In genomic region chr1:185244015-185244747, GRCh38 we compare ENCODE assay signal across 12 cellular contexts.
A peak's percentile ranks its signal among the peaks of the same experiment; 100 is the strongest.
DNase-seq lines count a peak whose midpoint lies in the region; ATAC-seq and TF ChIP-seq lines count a peak whose summit lies in the region.
"Had no signal": no experiment of that assay in that cellular context is flagged by ENCODE, and none has a peak within 500 bp of the region (broad histone marks: within the 10 kb centered on the region; RNA-seq: fewer than 3 reads in every experiment).

No MANE protein-coding gene starts in this region.

- no peak overlapping the region for H3K27ac ChIP-seq in HCT116 (ENCODE audit: low read depth, low read length)

- POLR2A ChIA-PET in HCT116 (lab: Charles Lee): no interaction called here

- intact Hi-C loops in HCT116 (cut with micrococcal nuclease): loop anchor here (5.0 kb wide), 1 partner anchor 428 kb away; no protein-coding TSS in a partner anchor
- intact Hi-C loops in activated CD4-positive, alpha-beta T cell treated with anti-CD3 and anti-CD28 coated beads, Interleukin-2, amount 10 ng/mL, durations not matched to agents 24 days and 14 days (cut with micrococcal nuclease): loop anchor here (5.0 kb wide), 2 partner anchors 38 to 318 kb away; no protein-coding TSS in a partner anchor

- TF ChIP-seq RAD21 in HCT116 (IDR thresholded peaks at IDR 0.05; ENCODE audit: low read depth): no peak

- no peak overlapping the region for H3K4me2 ChIP-seq in HCT116 (ENCODE audit: low read length)

- BruUV-seq in HCT116 (replicated peaks; lab: Mats Ljungman, UMichigan): no TSS peak

- H3K36me3 Mint-ChIP-seq in activated CD4-positive, alpha-beta T cell treated with anti-CD3 and anti-CD28 coated beads, Interleukin-2, amount 10 ng/mL, durations not matched to agents 24 days and 14 days (ENCODE audit: low read depth): no peaks in the 10 kb centered on the region

- no peak overlapping the region for H3K4me3 ChIP-seq in HCT116 (replicated peaks in 1 of 2; ENCODE audit: low read depth in 1 of 2, low read length in 2 of 2)
- no peak overlapping the region for H3K4me3 ChIP-seq in epithelial cell of proximal tubule (ENCODE audit: low read depth, low read length)
- H3K4me3 ChIP-seq: GM12878 had no signal

- no peaks in the 10 kb centered on the region for H3K9me2 ChIP-seq in HCT116 (ENCODE audit: insufficient read depth)

- no peak for TF ChIP-seq POLR2A in HCT116 (IDR thresholded peaks at IDR 0.05; ENCODE audit: borderline replicate concordance, extremely low read depth, insufficient read depth, insufficient read length)

- H3K36me3 ChIP-seq in HCT116 (ENCODE audit: control insufficient read depth in 1 of 2, insufficient read depth in 2 of 2, low read length in 2 of 2): no peaks in the 10 kb centered on the region

- no peak overlapping the region for H3K9ac ChIP-seq in HCT116 (ENCODE audit: low read length)

- DNase-seq in HCT116 (ENCODE audit: low read depth, low spot score) (no peak), epithelial cell of proximal tubule (ENCODE audit: low read depth) (peak; percentile 19), NCI-H2029 treated with DMSO at 0.1 percent for 48 hours (lab: John Stamatoyannopoulos, UW) (no peak), GF-D8 (lab: John Stamatoyannopoulos, UW) (no peak)
- peak; percentile 61 for DNase-seq in activated CD4-positive, alpha-beta T cell treated with anti-CD3 and anti-CD28 coated beads, Interleukin-2, amount 10 ng/mL, durations not matched to agents 24 days and 14 days
- peak in 2 of 3 experiments; percentile 38 to 52 for DNase-seq in stimulated activated CD4-positive, alpha-beta T cell treated with anti-CD3 and anti-CD28 coated beads, TNF-alpha, amount 100 ng/mL, for 24 hours (ENCODE audit: low read depth in 3 of 3)
- DNase-seq in effector CD4-positive, alpha-beta T cell: no peak
- DNase-seq in central memory CD4-positive, alpha-beta T cell: no peak
- DNase-seq: left cardiac atrium, NCI-H524 treated with DMSO at 0.1 percent for 48 hours had no signal

- TF ChIP-seq CTCF in HCT116 (IDR thresholded peaks at IDR 0.05 in 2 of 3, conservative IDR thresholded peaks at IDR 0.05 in 1 of 3; ENCODE audit: borderline replicate concordance in 1 of 3, insufficient read depth in 1 of 3, low read depth in 2 of 3, low read length in 2 of 3) (no peak), epithelial cell of proximal tubule (conservative IDR thresholded peaks at IDR 0.05; ENCODE audit: low read depth, low read length) (no peak)

- 0 out of 4 replicates have a peak, but pooled peaks cover 0 to 4% of the 10 kb centered on the region in 2 experiments for H3K4me1 ChIP-seq in HCT116 (ENCODE audit: control insufficient read depth in 1 of 2, insufficient read depth in 2 of 2, low read length in 2 of 2)

- ATAC-seq in HCT116: 0 out of 2 replicates have a peak, but pooled peaks have one; percentile 53
- ATAC-seq: GM12878 had no signal

- CTCF ChIA-PET in HCT116 (lab: Charles Lee): interaction anchor here (2.3 kb wide), 1 partner anchor 74 kb away, joined by 6 read pairs; no protein-coding TSS in a partner anchor

- H3K9me3 Mint-ChIP-seq in activated CD4-positive, alpha-beta T cell treated with anti-CD3 and anti-CD28 coated beads, Interleukin-2, amount 10 ng/mL, durations not matched to agents 24 days and 14 days: no peaks in the 10 kb centered on the region
- H3K9me3 Mint-ChIP-seq: activated naive CD4-positive, alpha-beta T cell treated with anti-CD3 and anti-CD28 coated beads, Interleukin-2, amount 50 U/mL, for 24 hours had no signal

- H3K79me2 ChIP-seq in HCT116 (ENCODE audit: insufficient read depth, low read length): no peaks in the 10 kb centered on the region

- H3K9me3 ChIP-seq in HCT116 (ENCODE audit: control insufficient read depth in 1 of 2, insufficient read depth in 1 of 2, low read depth in 1 of 2, low read length in 2 of 2): no peaks in the 10 kb centered on the region

- H3K4me3 Mint-ChIP-seq in activated CD4-positive, alpha-beta T cell treated with anti-CD3 and anti-CD28 coated beads, Interleukin-2, amount 10 ng/mL, durations not matched to agents 24 days and 14 days: no peak overlapping the region
- H3K4me3 Mint-ChIP-seq: activated naive CD4-positive, alpha-beta T cell treated with anti-CD3 and anti-CD28 coated beads, Interleukin-2, amount 50 U/mL, for 24 hours had no signal

- no peak overlapping the region for H3K27ac Mint-ChIP-seq in activated CD4-positive, alpha-beta T cell treated with anti-CD3 and anti-CD28 coated beads, Interleukin-2, amount 10 ng/mL, durations not matched to agents 24 days and 14 days
- H3K27ac Mint-ChIP-seq: activated naive CD4-positive, alpha-beta T cell treated with anti-CD3 and anti-CD28 coated beads, Interleukin-2, amount 50 U/mL, for 24 hours had no signal

- H2AFZ ChIP-seq in HCT116 (ENCODE audit: low read depth, low read length, poor library complexity, severe bottlenecking): no peak overlapping the region

- peaks cover 9% of the 10 kb centered on the region for H3K4me1 Mint-ChIP-seq in activated CD4-positive, alpha-beta T cell treated with anti-CD3 and anti-CD28 coated beads, Interleukin-2, amount 10 ng/mL, durations not matched to agents 24 days and 14 days

- no peaks in the 10 kb centered on the region for H3K27me3 ChIP-seq in HCT116 (ENCODE audit: insufficient read depth, low read length)

- H3K27me3 Mint-ChIP-seq in activated CD4-positive, alpha-beta T cell treated with anti-CD3 and anti-CD28 coated beads, Interleukin-2, amount 10 ng/mL, durations not matched to agents 24 days and 14 days: no peaks in the 10 kb centered on the region
- H3K27me3 Mint-ChIP-seq: activated naive CD4-positive, alpha-beta T cell treated with anti-CD3 and anti-CD28 coated beads, Interleukin-2, amount 50 U/mL, for 24 hours had no signal

- H4K20me1 ChIP-seq in HCT116 (ENCODE audit: insufficient read depth): no peaks in the 10 kb centered on the region

- RAD21 ChIA-PET in HCT116 (lab: Charles Lee; ENCODE audit: low non-redundant PET in 1 of 2, low total read pairs in 2 of 2, uncharacterized antibody in 2 of 2, unreplicated experiment in 2 of 2): no interaction called here

TF ChIP-seq in HCT116, 20 proteins besides CTCF, POLR2A, EP300 and RAD21:
- no peak for TF ChIP-seq ZFX (IDR thresholded peaks at IDR 0.05)
- TF ChIP-seq, protein P1, sequence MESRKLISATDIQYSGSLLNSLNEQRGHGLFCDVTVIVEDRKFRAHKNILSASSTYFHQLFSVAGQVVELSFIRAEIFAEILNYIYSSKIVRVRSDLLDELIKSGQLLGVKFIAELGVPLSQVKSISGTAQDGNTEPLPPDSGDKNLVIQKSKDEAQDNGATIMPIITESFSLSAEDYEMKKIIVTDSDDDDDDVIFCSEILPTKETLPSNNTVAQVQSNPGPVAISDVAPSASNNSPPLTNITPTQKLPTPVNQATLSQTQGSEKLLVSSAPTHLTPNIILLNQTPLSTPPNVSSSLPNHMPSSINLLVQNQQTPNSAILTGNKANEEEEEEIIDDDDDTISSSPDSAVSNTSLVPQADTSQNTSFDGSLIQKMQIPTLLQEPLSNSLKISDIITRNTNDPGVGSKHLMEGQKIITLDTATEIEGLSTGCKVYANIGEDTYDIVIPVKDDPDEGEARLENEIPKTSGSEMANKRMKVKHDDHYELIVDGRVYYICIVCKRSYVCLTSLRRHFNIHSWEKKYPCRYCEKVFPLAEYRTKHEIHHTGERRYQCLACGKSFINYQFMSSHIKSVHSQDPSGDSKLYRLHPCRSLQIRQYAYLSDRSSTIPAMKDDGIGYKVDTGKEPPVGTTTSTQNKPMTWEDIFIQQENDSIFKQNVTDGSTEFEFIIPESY (IDR thresholded peaks at IDR 0.05; ENCODE audit: extremely low read depth, insufficient replicate concordance, low read length): no peak
- no peak for TF ChIP-seq REST (IDR thresholded peaks at IDR 0.05; ENCODE audit: low read depth)
- TF ChIP-seq EGR1 (IDR thresholded peaks at IDR 0.05; ENCODE audit: low read depth): no peak
- no peak for TF ChIP-seq JUND (IDR thresholded peaks at IDR 0.05)
- TF ChIP-seq, protein P2, sequence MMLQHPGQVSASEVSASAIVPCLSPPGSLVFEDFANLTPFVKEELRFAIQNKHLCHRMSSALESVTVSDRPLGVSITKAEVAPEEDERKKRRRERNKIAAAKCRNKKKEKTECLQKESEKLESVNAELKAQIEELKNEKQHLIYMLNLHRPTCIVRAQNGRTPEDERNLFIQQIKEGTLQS (IDR thresholded peaks at IDR 0.05): no peak
- TF ChIP-seq FOSL1 (IDR thresholded peaks at IDR 0.05; ENCODE audit: low read depth): no peak

Comparison
In these comparisons a context has a peak if more than half of its experiments do, and no peak if none do; other contexts are left out.
1. DNase-seq: peak in activated CD4-positive, alpha-beta T cell treated with anti-CD3 and anti-CD28 coated beads, Interleukin-2, amount 10 ng/mL, durations not matched to agents 24 days and 14 days (single experiment), epithelial cell of proximal tubule (single experiment) and stimulated activated CD4-positive, alpha-beta T cell treated with anti-CD3 and anti-CD28 coated beads, TNF-alpha, amount 100 ng/mL, for 24 hours (2 of 3); none in HCT116 (single experiment), NCI-H2029 treated with DMSO at 0.1 percent for 48 hours (single experiment), effector CD4-positive, alpha-beta T cell (single experiment), central memory CD4-positive, alpha-beta T cell (single experiment) and GF-D8 (single experiment).